1 cellular context compared by ENCODE assay signal in the genomic region with DNA sequence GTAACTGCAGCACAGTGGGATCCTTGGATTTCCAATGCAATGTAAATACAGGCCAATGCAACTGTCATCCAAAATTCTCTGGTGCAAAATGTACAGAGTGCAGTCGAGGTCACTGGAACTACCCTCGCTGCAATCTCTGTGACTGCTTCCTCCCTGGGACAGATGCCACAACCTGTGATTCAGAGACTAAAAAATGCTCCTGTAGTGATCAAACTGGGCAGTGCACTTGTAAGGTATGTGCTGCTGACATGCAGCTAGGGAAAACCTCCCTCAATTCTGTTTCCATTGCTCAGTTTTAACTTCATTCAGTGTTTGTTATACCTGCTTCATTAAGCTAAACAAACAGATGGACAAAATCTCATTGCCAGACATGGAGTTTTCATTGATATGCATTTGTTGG.
TF ChIP-seq lines count a peak whose summit lies in the region.

No MANE protein-coding gene starts in this region.

TF ChIP-seq in H1, 55 proteins besides CTCF, POLR2A, EP300 and RAD21:
- TF ChIP-seq BACH1 (IDR thresholded peaks at IDR 0.05; ENCODE audit: low read length) (no peak), CHD1 (IDR thresholded peaks at IDR 0.05; ENCODE audit: low read depth, low read length) (no peak), SIRT6 (IDR thresholded peaks at IDR 0.05; ENCODE audit: low read length) (no peak), SIN3A (conservative IDR thresholded peaks at IDR 0.05 in 1 of 2, IDR thresholded peaks at IDR 0.05 in 1 of 2; ENCODE audit: low read depth in 1 of 2, low read length in 2 of 2) (no peak), ZNF274 (IDR thresholded peaks at IDR 0.05; ENCODE audit: borderline replicate concordance, extremely low read depth, low read length) (no peak), HDAC6 (IDR thresholded peaks at IDR 0.05; ENCODE audit: low read depth, low read length) (no peak), HDAC2 (IDR thresholded peaks at IDR 0.05; ENCODE audit: borderline replicate concordance in 1 of 2, low read depth in 2 of 2, low read length in 2 of 2) (no peak), POLR2AphosphoS5 (IDR thresholded peaks at IDR 0.05; ENCODE audit: low read depth, low read length) (no peak), KDM5A (IDR thresholded peaks at IDR 0.05; ENCODE audit: low read length) (no peak)
- TF ChIP-seq, protein P1, sequence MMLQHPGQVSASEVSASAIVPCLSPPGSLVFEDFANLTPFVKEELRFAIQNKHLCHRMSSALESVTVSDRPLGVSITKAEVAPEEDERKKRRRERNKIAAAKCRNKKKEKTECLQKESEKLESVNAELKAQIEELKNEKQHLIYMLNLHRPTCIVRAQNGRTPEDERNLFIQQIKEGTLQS (IDR thresholded peaks at IDR 0.05; ENCODE audit: insufficient read depth, low read depth, low read length): no peak
